11 cellular contexts compared by ENCODE assay signal in the genomic region with DNA sequence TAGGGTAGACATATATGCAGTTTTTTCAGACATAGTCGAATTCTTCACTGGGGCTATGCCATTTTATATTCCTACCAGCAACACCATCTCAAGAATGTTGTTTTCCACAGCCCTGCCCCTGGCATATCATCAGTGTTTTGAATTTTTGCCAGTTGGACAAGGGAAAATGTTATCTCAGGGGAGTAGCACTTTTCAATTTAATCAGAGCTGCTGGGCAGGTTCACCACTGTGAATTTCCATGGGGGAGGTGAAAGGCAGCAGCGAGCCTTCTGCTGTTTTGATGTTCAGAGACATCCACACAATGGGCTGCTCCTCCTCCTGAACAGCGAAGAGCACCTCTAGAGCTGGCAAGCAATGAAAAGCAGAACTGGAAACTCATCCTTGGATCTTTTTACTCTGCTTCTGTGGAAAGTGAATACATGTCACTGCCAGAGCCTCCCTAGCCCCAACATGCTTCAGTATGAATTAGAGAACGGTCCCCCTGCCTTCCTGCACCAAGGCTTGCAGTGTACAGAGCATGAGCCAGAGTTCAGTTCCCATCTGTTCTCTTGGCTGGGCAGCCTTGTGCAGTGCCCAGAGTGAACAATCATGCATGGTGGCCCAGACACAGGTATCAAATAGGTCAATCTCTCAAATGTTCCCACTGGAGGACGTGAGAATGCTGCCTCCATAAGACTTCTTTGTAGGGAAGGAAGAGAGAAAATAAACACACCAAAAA.
"Had no signal": no experiment of that assay in that cellular context is flagged by ENCODE, and none has a peak within 500 bp of the region (broad histone marks: within the 10 kb centered on the region; RNA-seq: fewer than 3 reads in every experiment).

No MANE protein-coding gene starts in this region.

- H3K27ac ChIP-seq: esophagus squamous epithelium, left lung, spleen, upper lobe of left lung had no signal

- ATAC-seq: left lung; stimulated activated naive B cell treated with anti-CD40 and anti-IgM and Interleukin-4, amounts not matched to agents 10 μg/mL and 1 μg/mL and 100 μg/mL, for 72 hours had no signal

- H3K4me1 ChIP-seq: left lung, spleen, upper lobe of left lung had no signal

- H3K4me3 ChIP-seq: esophagus squamous epithelium, left lung, spleen, upper lobe of left lung had no signal

- H3K36me3 ChIP-seq: left lung, spleen, upper lobe of left lung had no signal

- DNase-seq: activated CD4-positive, alpha-beta T cell treated with anti-CD3 and anti-CD28 coated beads, Interleukin-2, amount 50 U/mL, for 1 hour; activated effector memory CD4-positive, alpha-beta T cell treated with Interleukin-2 at 50 U/mL for 16 hours; activated T-cell treated with anti-CD3 and anti-CD28 coated beads, Interleukin-2, amount 50 U/mL, for 1 hour; esophagus squamous epithelium; foreskin fibroblast; left lung; mesenchymal stem cell; spleen; stimulated activated CD4-positive, alpha-beta T cell treated with anti-CD3 and anti-CD28 coated beads, Interleukin-1b, Interleukin-23, amount 100 ng/mL, for 48 hours; stimulated activated naive B cell treated with anti-CD40 and anti-IgM and Interleukin-4, amounts not matched to agents 10 μg/mL and 1 μg/mL and 100 μg/mL, for 72 hours; upper lobe of left lung had no signal

- H3K27me3 ChIP-seq: esophagus squamous epithelium, left lung, spleen, upper lobe of left lung had no signal

- H3K9me3 ChIP-seq: esophagus squamous epithelium, left lung, spleen, upper lobe of left lung had no signal
